Comparison of ENCODE assay signal across 9 cellular contexts in genomic region chr11:31813242-31813960, GRCh38. TPM values are rescaled to one million over a fixed set of nuclear protein-coding genes. Genes with fewer than 3 reads are reported as not detected.
DNase-seq lines count a peak whose midpoint lies in the region; ATAC-seq, FAIRE-seq and TF ChIP-seq lines count a peak whose summit lies in the region.
"Had no signal": no experiment of that assay in that cellular context is flagged by ENCODE, and none has a peak within 500 bp of the region (broad histone marks: within the 10 kb centered on the region; RNA-seq: fewer than 3 reads in every experiment).

No MANE protein-coding gene starts in this region.

- H2BK12ac ChIP-seq in H1 (ENCODE audit: low read depth, low read length) (peak overlapping the region; percentile 80; the same call in 1 of the 2 replicates), neuronal stem cell (ENCODE audit: low read length) (no peak overlapping the region)

- POLR2A ChIA-PET in CD8-positive, alpha-beta memory T cell (lab: Charles Lee): no interaction called here
- POLR2A ChIA-PET in H1 (lab: Charles Lee; ENCODE audit: partially characterized antibody): interaction anchor here (1.4 to 1.9 kb wide), 3 partner anchors 9 to 15 kb away, joined by 5 to 9 read pairs (median 8); no protein-coding TSS in a partner anchor

- no peak for TF ChIP-seq CTCF in H1 (IDR thresholded peaks at IDR 0.05; ENCODE audit: control extremely low read depth in 1 of 3, insufficient read depth in 1 of 3, low read depth in 1 of 3, low read length in 3 of 3)
- no peak for TF ChIP-seq CTCF in chondrocyte (IDR thresholded peaks at IDR 0.05)

- DNase-seq in CD8-positive, alpha-beta memory T cell: no peak
- DNase-seq in M059J (ENCODE audit: low read depth) (peak; percentile 63), H1 (ENCODE audit: low read depth in 1 of 2, low spot score in 2 of 2) (peak in 1 of 2 experiments; percentile 52), neuronal stem cell (ENCODE audit: low spot score) (no peak), frontal cortex (ENCODE audit: low spot score in 2 of 2) (no peak), chondrocyte (ENCODE audit: low spot score) (no peak), NOMO-1 treated with DMSO at 0.1 percent for 48 hours (lab: John Stamatoyannopoulos, UW; ENCODE audit: unreplicated experiment) (no peak)

- no peaks in the 10 kb centered on the region for H3K36me3 ChIP-seq in CD8-positive, alpha-beta memory T cell (ENCODE audit: insufficient read depth, low read length)
- no peaks in the 10 kb centered on the region; a peak in 1 of 8 replicates for H3K36me3 ChIP-seq in H1 (ENCODE audit: control insufficient read depth in 2 of 4, insufficient read depth in 4 of 4, low read length in 3 of 4)
- H3K36me3 ChIP-seq in neuronal stem cell (replicated peaks in 1 of 2; ENCODE audit: control insufficient read depth in 2 of 2, insufficient read depth in 2 of 2, low read length in 2 of 2): peaks cover 0 to 1% of the 10 kb centered on the region in 2 donors

- no peak overlapping the region for H2BK20ac ChIP-seq in H1 (ENCODE audit: low read length)

- peaks cover 0 to 12% of the 10 kb centered on the region in 2 experiments for H4K20me1 ChIP-seq in H1 (replicated peaks in 1 of 2; ENCODE audit: control insufficient read depth in 1 of 2, insufficient read depth in 2 of 2, low read length in 2 of 2)

- no peaks in the 10 kb centered on the region for H3K79me2 ChIP-seq in H1 (ENCODE audit: control insufficient read depth in 1 of 2, insufficient read depth in 2 of 2, low read length in 2 of 2)

- peak overlapping the region; percentile 62 to 92 (median 83) for H3K4me3 Mint-ChIP-seq in CD8-positive, alpha-beta memory T cell
- no peak overlapping the region for H3K4me3 Mint-ChIP-seq in chondrocyte (ENCODE audit: unreplicated experiment)

- H3K27me3 ChIP-seq in CD8-positive, alpha-beta memory T cell (ENCODE audit: insufficient read depth, low read length, poor library complexity, severe bottlenecking): peaks cover 85% of the 10 kb centered on the region
- H3K27me3 ChIP-seq in H1 (replicated peaks in 1 of 4; ENCODE audit: control insufficient read depth in 3 of 4, extremely low read depth in 1 of 4, insufficient read depth in 3 of 4, low read length in 3 of 4): peaks cover 84 to 99% (median 96%) of the 10 kb centered on the region in 4 experiments
- peaks cover 25 to 44% (median 44%) of the 10 kb centered on the region in 3 experiments for H3K27me3 ChIP-seq in neuronal stem cell (ENCODE audit: control insufficient read depth in 3 of 3, insufficient read depth in 3 of 3, low read depth in 1 of 3, low read length in 3 of 3)

- peaks cover 8% of the 10 kb centered on the region; the same call in 1 of the 2 replicates for H3K23me2 ChIP-seq in H1 (ENCODE audit: low read depth, low read length)

- TF ChIP-seq RAD21 in H1 (IDR thresholded peaks at IDR 0.05 in 1 of 2, conservative IDR thresholded peaks at IDR 0.05 in 1 of 2; ENCODE audit: low read depth in 2 of 2, low read length in 2 of 2): no peak

- H2AK5ac ChIP-seq in H1 (ENCODE audit: low read depth, low read length) (no peak overlapping the region), neuronal stem cell (ENCODE audit: low read depth, low read length) (peak overlapping the region; percentile 71)

- no peak overlapping the region for H3K4ac ChIP-seq in H1 (replicated peaks; ENCODE audit: insufficient read length, low read depth, low read length)
- H3K4ac ChIP-seq in neuronal stem cell (ENCODE audit: low read length): no peak overlapping the region

- TF ChIP-seq POLR2A in H1 (IDR thresholded peaks at IDR 0.05; ENCODE audit: control extremely low read depth in 1 of 2, low read depth in 2 of 2, low read length in 2 of 2): no peak

- peaks cover 69 to 72% of the 10 kb centered on the region in 2 donors for H3K27me3 Mint-ChIP-seq in CD8-positive, alpha-beta memory T cell
- peaks cover 66% of the 10 kb centered on the region for H3K27me3 Mint-ChIP-seq in chondrocyte (ENCODE audit: low read depth)

- H4K91ac ChIP-seq in H1 (replicated peaks; ENCODE audit: insufficient read length, low read length) (no peak overlapping the region), neuronal stem cell (ENCODE audit: low read depth, low read length, poor library complexity) (no peak overlapping the region)

- FAIRE-seq in H1 (lab: Jason Lieb, UNC): no peak
- no peak for FAIRE-seq in frontal cortex (lab: Jason Lieb, UNC)

- no peak overlapping the region for H3K9ac ChIP-seq in H1 (replicated peaks in 1 of 4; ENCODE audit: extremely low read depth in 1 of 4, low read depth in 3 of 4, low read length in 3 of 4)
- H3K9ac ChIP-seq in neuronal stem cell (ENCODE audit: low read depth, low read length, poor library complexity): peak overlapping the region; percentile 86

- no peak for ATAC-seq in GM21576 (IDR thresholded peaks at IDR 0.05; ENCODE audit: unreplicated experiment)
- ATAC-seq: HCT116 had no signal

- peak overlapping the region in 1 of 8 donors; percentile 19 for H3K27ac Mint-ChIP-seq in CD8-positive, alpha-beta memory T cell
- H3K27ac Mint-ChIP-seq in chondrocyte (ENCODE audit: unreplicated experiment): no peak overlapping the region

- no peak overlapping the region for H3K56ac ChIP-seq in H1 (replicated peaks; ENCODE audit: insufficient read length, low read depth, low read length)

- H2AFZ ChIP-seq in H1 (ENCODE audit: low read length) (no peak overlapping the region), neuronal stem cell (ENCODE audit: low read length) (peak overlapping the region; percentile 86)

- H3K36me3 Mint-ChIP-seq in CD8-positive, alpha-beta memory T cell: no peaks in the 10 kb centered on the region
- H3K36me3 Mint-ChIP-seq in chondrocyte (ENCODE audit: low read depth): no peaks in the 10 kb centered on the region

- H2BK5ac ChIP-seq in H1 (ENCODE audit: low read depth, low read length): no peak overlapping the region
- peak overlapping the region; percentile 97 for H2BK5ac ChIP-seq in neuronal stem cell (ENCODE audit: low read length)

- peaks cover 53 to 76% (median 61%) of the 10 kb centered on the region in 3 donors for H3K4me1 Mint-ChIP-seq in CD8-positive, alpha-beta memory T cell
- peaks cover 38% of the 10 kb centered on the region for H3K4me1 Mint-ChIP-seq in chondrocyte (ENCODE audit: low read depth)

- no peak overlapping the region for H2BK15ac ChIP-seq in H1 (ENCODE audit: low read length)
- peak overlapping the region; percentile 62 for H2BK15ac ChIP-seq in neuronal stem cell (ENCODE audit: low read length)

- H4K8ac ChIP-seq in H1 (ENCODE audit: extremely low read depth, insufficient read depth, low read length) (peak overlapping the region; percentile 20; the same call in 1 of the 2 replicates), neuronal stem cell (ENCODE audit: low read depth, low read length) (no peak overlapping the region)

- H4K5ac ChIP-seq in H1 (ENCODE audit: insufficient read length, low read depth, low read length): no peak overlapping the region

- peak overlapping the region; percentile 41 for H3K4me3 ChIP-seq in CD8-positive, alpha-beta memory T cell (ENCODE audit: low read length)
- peak overlapping the region; percentile 20 to 62 (median 34); a peak in 7 of 8 replicates for H3K4me3 ChIP-seq in H1 (ENCODE audit: extremely low read depth in 1 of 4, insufficient read depth in 2 of 4, low read depth in 3 of 4, low read length in 4 of 4)
- peak overlapping the region; percentile 59 to 84 for H3K4me3 ChIP-seq in neuronal stem cell (ENCODE audit: low read length in 2 of 2)

- no peak overlapping the region for H2BK120ac ChIP-seq in H1 (replicated peaks; ENCODE audit: low read depth, low read length)
- peak overlapping the region; percentile 100 for H2BK120ac ChIP-seq in neuronal stem cell (ENCODE audit: low read depth, low read length)

- H3K23ac ChIP-seq in H1 (ENCODE audit: insufficient read length) (no peak overlapping the region), neuronal stem cell (ENCODE audit: low read depth, low read length, poor library complexity) (peak overlapping the region; percentile 77)

- H3K27ac ChIP-seq in CD8-positive, alpha-beta memory T cell (ENCODE audit: low read depth, low read length): no peak overlapping the region
- H3K27ac ChIP-seq in H1 (ENCODE audit: low read depth, low read length) (no peak overlapping the region), neuronal stem cell (replicated peaks; ENCODE audit: low read length) (peak overlapping the region; percentile 95)

- no peak overlapping the region for H3K14ac ChIP-seq in H1 (ENCODE audit: insufficient read length)
- peak overlapping the region; percentile 73 for H3K14ac ChIP-seq in neuronal stem cell (ENCODE audit: low read length)

- WGBS in H1 (ENCODE audit: extremely low coverage in 1 of 2, insufficient coverage in 1 of 2, insufficient read length in 1 of 2, insufficient replicate concordance in 2 of 2, low coverage in 1 of 2, low lambda C conversion rate in 2 of 2, missing lambda C conversion rate in 1 of 2), 2 experiments: 3% methylated on average over 28 of the region's 31 CpGs; no CpG with 5 or more reads in 1 of the 2 experiments
- no CpG with 5 or more reads among the region's 31 CpGs for WGBS in neuronal stem cell (ENCODE audit: extremely low coverage in 2 of 2, insufficient read length in 2 of 2, insufficient replicate concordance in 1 of 2), 2 donors

- peak overlapping the region; percentile 74 to 91 for H3K4me2 ChIP-seq in H1 (ENCODE audit: insufficient read depth in 1 of 2, low read depth in 2 of 2, low read length in 2 of 2)
- peak overlapping the region; percentile 98 for H3K4me2 ChIP-seq in neuronal stem cell (ENCODE audit: insufficient read depth, low read length, poor library complexity, severe bottlenecking)

- H3K9me3 Mint-ChIP-seq in CD8-positive, alpha-beta memory T cell: peaks cover 0 to 18% (median 3%) of the 10 kb centered on the region in 5 donors
- no peaks in the 10 kb centered on the region for H3K9me3 Mint-ChIP-seq in chondrocyte (ENCODE audit: low read depth)

- H3K79me1 ChIP-seq in H1 (ENCODE audit: low read depth, low read length) (no peaks in the 10 kb centered on the region), neuronal stem cell (ENCODE audit: low read depth, low read length) (peaks cover 6% of the 10 kb centered on the region)

- no peak overlapping the region; the same call in 1 of the 2 replicates for H3K18ac ChIP-seq in H1 (ENCODE audit: extremely low read depth, low read length)
- peak overlapping the region; percentile 98 for H3K18ac ChIP-seq in neuronal stem cell (ENCODE audit: low read length)

- no peak for TF ChIP-seq EP300 in H1 (IDR thresholded peaks at IDR 0.05; ENCODE audit: borderline replicate concordance in 1 of 2, low read depth in 2 of 2, low read length in 2 of 2)

- H3K4me1 ChIP-seq in CD8-positive, alpha-beta memory T cell (ENCODE audit: insufficient read depth, low read length): peaks cover 47% of the 10 kb centered on the region
- peaks cover 7 to 53% (median 48%) of the 10 kb centered on the region in 4 experiments for H3K4me1 ChIP-seq in H1 (replicated peaks in 1 of 4; ENCODE audit: control insufficient read depth in 3 of 4, insufficient read depth in 4 of 4, low read length in 3 of 4)
- peaks cover 22 to 30% of the 10 kb centered on the region in 2 donors for H3K4me1 ChIP-seq in neuronal stem cell (ENCODE audit: control insufficient read depth in 2 of 2, insufficient read depth in 1 of 2, low read depth in 1 of 2, low read length in 2 of 2)

- CTCF ChIA-PET in CD8-positive, alpha-beta memory T cell (lab: Charles Lee): no interaction called here
- CTCF ChIA-PET in H1 (lab: Charles Lee; ENCODE audit: partially characterized antibody): interaction anchor here (0.8 to 3.4 kb wide), 5 partner anchors 9 to 416 kb away, joined by 3 to 17 read pairs (median 7); no protein-coding TSS in a partner anchor

- H3K9me3 ChIP-seq in CD8-positive, alpha-beta memory T cell (ENCODE audit: low read length): no peaks in the 10 kb centered on the region
- H3K9me3 ChIP-seq in H1 (ENCODE audit: insufficient read depth in 2 of 2, low read depth in 1 of 2, low read length in 1 of 2) (no peaks in the 10 kb centered on the region), neuronal stem cell (replicated peaks in 1 of 2; ENCODE audit: control insufficient read depth in 2 of 2, insufficient read depth in 1 of 2, low read depth in 1 of 2, low read length in 2 of 2) (no peaks in the 10 kb centered on the region)

RNA-seq across cellular contexts. Expression of gene PAX6, which starts 2.3 kb away (rescaled TPM):
- not detected for total RNA-seq in CD8-positive, alpha-beta memory T cell
- not detected for polyA plus RNA-seq in CD8-positive, alpha-beta memory T cell
- 30.6 and 36.2 TPM in 2 replicates for total RNA-seq in M059J (2014; rRNA removed; shearing (Covaris generic))
- 0.21 and 0.30 TPM in 2 replicates for total RNA-seq in H1 (2021; fragmentation: NEBNext Ultra II Directional; extraction: Animal tissue kit (Norgen Biotek cat#: 25700))
- polyA plus RNA-seq in H1 (2011; rRNA removed): 0.65 and 1.1 TPM in 2 replicates
- 0.53 TPM for polyA plus RNA-seq in H1 (2011; cell fraction: cytosol; rRNA removed)
- polyA plus RNA-seq in H1 (2011; cell fraction: nucleus; rRNA removed): 1.0 TPM
- 0.41 to 1.1 TPM (median 0.57 TPM) in 4 replicates for polyA plus RNA-seq in H1 (2012, experiment 1 of 2)
- polyA plus RNA-seq in H1 (2012, experiment 2 of 2): 0.16 TPM
- 0.16 TPM for polyA plus RNA-seq in H1 (2013, experiment 1 of 2)
- polyA plus RNA-seq in H1 (2013, experiment 2 of 2): 0.22 TPM
- 0.76 and 0.82 TPM in 2 replicates for polyA minus RNA-seq in H1 (2011; rRNA and poly(A)+ RNA removed)
- polyA minus RNA-seq in H1 (2011; cell fraction: cytosol; rRNA and poly(A)+ RNA removed): 0.88 TPM
- polyA minus RNA-seq in H1 (2011; cell fraction: nucleus; rRNA and poly(A)+ RNA removed): 2.6 TPM
- 254 TPM for polyA plus RNA-seq in neuronal stem cell (2013, experiment 1 of 2)
- 259 TPM for polyA plus RNA-seq in neuronal stem cell (2013, experiment 2 of 2)
- total RNA-seq in frontal cortex: 11.4 TPM
- total RNA-seq in chondrocyte: not detected in 3 replicates
